In the genomic region with DNA sequence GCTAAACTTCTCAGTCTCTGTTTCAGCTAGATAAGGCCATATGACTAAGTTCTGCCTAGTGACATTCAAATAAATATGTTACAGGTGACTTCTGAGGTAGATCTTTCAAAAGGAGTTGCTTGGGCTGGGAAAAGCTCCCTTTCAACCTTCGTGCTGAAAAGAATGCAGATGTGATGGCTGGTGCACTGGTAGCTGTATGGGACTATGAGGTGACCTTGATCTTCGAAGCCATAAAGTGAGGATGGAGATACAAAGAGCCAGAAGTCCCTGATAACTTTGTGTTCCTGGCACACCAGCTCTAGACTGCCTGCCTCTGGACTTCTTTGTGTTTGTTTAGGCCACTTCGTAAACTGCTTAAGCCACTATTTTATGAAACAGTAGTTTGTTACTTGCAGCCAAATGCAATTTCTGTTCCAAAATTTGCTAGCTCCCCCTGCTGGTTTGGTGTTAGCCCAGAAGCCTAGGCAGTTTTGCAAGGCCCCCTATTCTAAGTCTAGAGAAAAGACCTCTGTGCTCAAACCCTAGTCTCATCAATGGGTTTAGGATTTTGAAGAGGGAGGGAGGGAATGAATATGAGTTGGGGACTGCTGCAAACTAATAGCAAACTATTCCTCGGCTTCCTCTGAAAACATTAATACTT, we compare ENCODE assay signal across 1 cellular context.
TF ChIP-seq lines count a peak whose summit lies in the region.

No MANE protein-coding gene starts in this region.

TF ChIP-seq in GM23338, 12 proteins besides CTCF, POLR2A, EP300 and RAD21 (continued from another document):
- TF ChIP-seq ZNF462 (CRISPR knock-in tag; IDR thresholded peaks at IDR 0.05) (no peak), EZH2 (IDR thresholded peaks at IDR 0.05; ENCODE audit: low read depth, unreplicated experiment) (no peak), ETS1 (IDR thresholded peaks at IDR 0.05) (no peak), POLR2AphosphoS5 (IDR thresholded peaks at IDR 0.05; ENCODE audit: low read depth) (no peak), EZH2phosphoT487 (IDR thresholded peaks at IDR 0.05; ENCODE audit: unreplicated experiment) (no peak)
